Comparison of ENCODE assay signal across 12 cellular contexts in genomic region chr2:140893685-140894084, GRCh38.
A peak's percentile ranks its signal among the peaks of the same experiment; 100 is the strongest.
DNase-seq lines count a peak whose midpoint lies in the region; ATAC-seq, FAIRE-seq and TF ChIP-seq lines count a peak whose summit lies in the region.
"Had no signal": no experiment of that assay in that cellular context is flagged by ENCODE, and none has a peak within 500 bp of the region (broad histone marks: within the 10 kb centered on the region; RNA-seq: fewer than 3 reads in every experiment).

No MANE protein-coding gene starts in this region.

- POLR2A ChIA-PET in AG04450 (lab: Yijun Ruan, JAX) = no interaction called here

- ATAC-seq in HG03565 (IDR thresholded peaks at IDR 0.05; ENCODE audit: unreplicated experiment) (peak; percentile 53), GM18520 (IDR thresholded peaks at IDR 0.05; ENCODE audit: unreplicated experiment) (no peak)

- FAIRE-seq in urothelium cell line (lab: Jason Lieb, UNC) = no peak

- TF ChIP-seq CTCF in AG04450 (IDR thresholded peaks at IDR 0.05; ENCODE audit: low read depth, low read length) (no peak), fibroblast of the aortic adventitia (IDR thresholded peaks at IDR 0.05; ENCODE audit: insufficient read depth, low read length) (no peak)

- H3K36me3 ChIP-seq in SJSA1 = no peaks in the 10 kb centered on the region
- H3K36me3 ChIP-seq: ovary had no signal

- H3K27me3 ChIP-seq in AG04450 (ENCODE audit: control insufficient read depth, insufficient read depth, low read length) (no peaks in the 10 kb centered on the region), SJSA1 (replicated peaks) (no peaks in the 10 kb centered on the region)
- H3K27me3 ChIP-seq: ovary had no signal

- no peak overlapping the region for H3K27ac ChIP-seq in AG04450 (ENCODE audit: low read depth, low read length)
- peak overlapping the region; percentile 17; the same call in 1 of the 2 replicates for H3K27ac ChIP-seq in SJSA1
- H3K27ac ChIP-seq: ovary had no signal

- peaks cover 12% of the 10 kb centered on the region for H3K4me1 ChIP-seq in SJSA1 (replicated peaks)

- H3K4me3 ChIP-seq in AG04450 (ENCODE audit: low read depth, low read length) (no peak overlapping the region), SJSA1 (no peak overlapping the region), fibroblast of the aortic adventitia (ENCODE audit: low read depth, low read length) (no peak overlapping the region)
- H3K4me3 ChIP-seq: ovary had no signal

- CTCF ChIA-PET in AG04450 (lab: Charles Lee) = no interaction called here

- H3K9me3 ChIP-seq in AG04450 (ENCODE audit: control insufficient read depth, insufficient read depth, low read length) = no peaks in the 10 kb centered on the region
- H3K9me3 ChIP-seq in SJSA1 (replicated peaks) = no peaks in the 10 kb centered on the region
- H3K9me3 ChIP-seq: ovary had no signal

- DNase-seq in AG04450 (ENCODE audit: low read depth, low spot score) = peak; percentile 53
- no peak for DNase-seq in SJSA1 (ENCODE audit: low read depth in 1 of 2, low spot score in 2 of 2)
- DNase-seq in fibroblast of the aortic adventitia (ENCODE audit: low read depth) = peak; percentile 72
- DNase-seq in OCI-M1 (lab: John Stamatoyannopoulos, UW) = no peak
- no peak for DNase-seq in urothelium cell line (ENCODE audit: low spot score)
- no peak for DNase-seq in COR-L47 (lab: John Stamatoyannopoulos, UW)
- DNase-seq: AML-193, DMS 273 treated with DMSO at 0.1 percent for 48 hours, NCI-H1694 treated with DMSO at 0.1 percent for 48 hours, ovary had no signal

Comparison
In these comparisons a context has a peak if more than half of its experiments do, and no peak if none do; other contexts are left out.
1. DNase-seq: peak in AG04450 (single experiment) and fibroblast of the aortic adventitia (single experiment); none in SJSA1 (0 of 2), OCI-M1 (single experiment), urothelium cell line (single experiment) and COR-L47 (single experiment).